13 cellular contexts compared by ENCODE assay signal in the genomic region with DNA sequence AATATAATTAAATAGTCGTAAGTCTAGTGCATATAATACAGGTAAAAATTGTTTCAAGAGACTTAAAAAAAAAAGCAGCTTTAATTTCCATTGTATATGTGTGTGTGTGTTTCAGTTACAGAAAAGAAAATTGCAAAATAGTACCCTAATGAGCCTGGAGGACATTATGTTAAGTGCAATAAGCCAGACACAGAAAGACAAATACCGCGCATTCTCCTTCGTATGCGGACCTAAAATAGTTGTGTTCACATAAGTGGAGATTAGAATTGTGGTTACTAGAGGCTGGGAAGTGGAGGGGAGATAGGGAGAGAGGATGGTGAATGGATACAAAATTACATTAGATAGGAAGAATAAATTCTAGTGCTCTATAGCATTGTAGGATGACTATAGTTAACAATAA.
"Had no signal": no experiment of that assay in that cellular context is flagged by ENCODE, and none has a peak within 500 bp of the region (broad histone marks: within the 10 kb centered on the region; RNA-seq: fewer than 3 reads in every experiment).

No MANE protein-coding gene starts in this region.

- H3K4me3 ChIP-seq: ascending aorta, heart right ventricle, left lung had no signal

- H3K4me3 Mint-ChIP-seq: memory B cell had no signal

- H3K27me3 ChIP-seq: ascending aorta, heart right ventricle, left lung had no signal

- H3K9me3 Mint-ChIP-seq: memory B cell had no signal

- H3K27me3 Mint-ChIP-seq: memory B cell had no signal

- DNase-seq: activated CD4-positive, alpha-beta T cell treated with anti-CD3 and anti-CD28 coated beads, Interleukin-2, amount 50 U/mL, for 1 hour; activated effector memory CD4-positive, alpha-beta T cell treated with anti-CD3 and anti-CD28 coated beads, Interleukin-2, amount 50 U/mL, for 16 hours; activated T-cell treated with anti-CD3 and anti-CD28 coated beads, Interleukin-2, amount 50 U/mL, for 1 hour; heart right ventricle; left lung; stimulated activated CD4-positive, alpha-beta T cell treated with anti-CD3 and anti-CD28 coated beads, Interleukin-2, amount 100 ng/mL, for 24 hours; stimulated activated naive CD4-positive, alpha-beta T cell treated with Interleukin-2 at 50 U/mL for 16 hours; T1000 had no signal

- ATAC-seq: heart right ventricle, left lung, sciatic nerve had no signal

- FAIRE-seq: keratinocyte, urothelium cell line had no signal

- H3K9me3 ChIP-seq: ascending aorta, heart right ventricle, left lung had no signal
